ENCODE assay signal across 25 cellular contexts in the genomic region with DNA sequence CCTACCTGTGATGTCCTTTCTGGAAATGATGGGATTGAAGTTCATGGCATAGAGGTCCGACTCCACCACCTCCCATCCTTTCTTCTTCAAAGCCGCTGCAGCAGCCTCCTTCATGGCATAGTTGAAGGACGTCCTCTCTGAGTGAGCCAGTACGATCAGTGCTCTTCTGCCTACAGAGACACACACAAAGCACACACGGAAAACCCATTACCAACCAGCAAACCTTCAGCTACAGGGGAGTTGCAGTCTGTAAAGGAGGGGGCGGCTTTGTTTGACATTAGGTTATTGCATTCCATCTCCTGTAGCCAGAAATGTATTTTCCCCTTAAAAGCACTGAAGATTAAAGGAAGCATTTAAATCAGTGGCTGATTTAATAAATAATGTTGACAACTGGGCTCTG.
"Had no signal": no experiment of that assay in that cellular context is flagged by ENCODE, and none has a peak within 500 bp of the region (broad histone marks: within the 10 kb centered on the region; RNA-seq: fewer than 3 reads in every experiment).

No MANE protein-coding gene starts in this region.

- FAIRE-seq: endometrium, frontal cortex had no signal

- H3K79me2 ChIP-seq: parathyroid adenoma had no signal

- H3K27me3 ChIP-seq: colonic mucosa, heart left ventricle, right lobe of liver, suprapubic skin, thyroid gland, upper lobe of left lung, vagina had no signal

- H3K27me3 Mint-ChIP-seq: naive thymus-derived CD4-positive, alpha-beta T cell had no signal

- H3K27ac ChIP-seq: colonic mucosa, heart left ventricle, parathyroid adenoma, psoas muscle, right lobe of liver, suprapubic skin, thyroid gland, upper lobe of left lung, vagina had no signal

- H3K27ac Mint-ChIP-seq: naive thymus-derived CD4-positive, alpha-beta T cell; stimulated activated effector memory CD8-positive, alpha-beta T cell treated with anti-CD3 and anti-CD28 coated beads, Interleukin-12 subunit alpha, Interleukin-12 subunit beta, amount 100 ng/mL, for 72 hours had no signal

- H3K4me1 Mint-ChIP-seq: stimulated activated effector memory CD8-positive, alpha-beta T cell treated with anti-CD3 and anti-CD28 coated beads, Interleukin-12 subunit alpha, Interleukin-12 subunit beta, amount 100 ng/mL, for 72 hours had no signal

- H3K36me3 ChIP-seq: colonic mucosa had no signal

- H3K4me1 ChIP-seq: heart left ventricle, parathyroid adenoma, psoas muscle, suprapubic skin, upper lobe of left lung, vagina had no signal

- DNase-seq: colonic mucosa; effector CD4-positive, alpha-beta T cell; heart left ventricle; hippocampal formation; left colon; left ventricle myocardium superior; mesendoderm; naive thymus-derived CD4-positive, alpha-beta T cell; occipital lobe; psoas muscle; retina; right lobe of liver; stimulated activated CD4-positive, alpha-beta T cell treated with anti-CD3 and anti-CD28 coated beads, Interleukin-4, amount 100 ng/mL, for 1 hour; stimulated activated CD8-positive, alpha-beta memory T cell treated with anti-CD3 and anti-CD28 coated beads, Interleukin-4, amount 100 ng/mL, for 48 hours; stimulated activated naive CD8-positive, alpha-beta T cell treated with anti-CD3 and anti-CD28 coated beads, Interleukin-15, Interleukin-2, amounts not matched to agents 100 U/mL and 50 U/mL, for 24 hours; thyroid gland had no signal

- H3K4me3 Mint-ChIP-seq: naive thymus-derived CD4-positive, alpha-beta T cell; stimulated activated effector memory CD8-positive, alpha-beta T cell treated with anti-CD3 and anti-CD28 coated beads, Interleukin-12 subunit alpha, Interleukin-12 subunit beta, amount 100 ng/mL, for 72 hours had no signal

- H2AFZ ChIP-seq: parathyroid adenoma had no signal

- ATAC-seq: esophagus mucosa; heart left ventricle; left colon; left ventricle myocardium superior; naive thymus-derived CD4-positive, alpha-beta T cell; psoas muscle; right lobe of liver; stimulated activated effector memory CD8-positive, alpha-beta T cell treated with anti-CD3 and anti-CD28 coated beads, Interleukin-12 subunit alpha, Interleukin-12 subunit beta, amount 100 ng/mL, for 72 hours; stimulated activated naive CD8-positive, alpha-beta T cell treated with anti-CD3 and anti-CD28 coated beads, Interleukin-15, Interleukin-2, amounts not matched to agents 100 U/mL and 50 U/mL, for 24 hours had no signal

- H3K9me3 Mint-ChIP-seq: naive thymus-derived CD4-positive, alpha-beta T cell; stimulated activated effector memory CD8-positive, alpha-beta T cell treated with anti-CD3 and anti-CD28 coated beads, Interleukin-12 subunit alpha, Interleukin-12 subunit beta, amount 100 ng/mL, for 72 hours had no signal

- H3K4me3 ChIP-seq: colonic mucosa, heart left ventricle, lung, psoas muscle, right lobe of liver, suprapubic skin, thyroid gland, upper lobe of left lung, vagina had no signal

- H3K9me3 ChIP-seq: colonic mucosa, heart left ventricle, psoas muscle, right lobe of liver, suprapubic skin, thyroid gland, upper lobe of left lung, vagina had no signal

- H3K9ac ChIP-seq: parathyroid adenoma had no signal
